In genomic region chr15:67110400-67110799, GRCh38 we compare ENCODE assay signal across 9 cellular contexts. TPM values are rescaled to one million over a fixed set of nuclear protein-coding genes. Genes with fewer than 3 reads are reported as not detected.
DNase-seq lines count a peak whose midpoint lies in the region; ATAC-seq and TF ChIP-seq lines count a peak whose summit lies in the region.
"Had no signal": no experiment of that assay in that cellular context is flagged by ENCODE, and none has a peak within 500 bp of the region (broad histone marks: within the 10 kb centered on the region; RNA-seq: fewer than 3 reads in every experiment).

No MANE protein-coding gene starts in this region.

- no peaks in the 10 kb centered on the region for H3K36me3 ChIP-seq in spleen

- H3K4me3 Mint-ChIP-seq in activated CD4-positive, alpha-beta T cell treated with anti-CD3 and anti-CD28 coated beads, Interleukin-2, amount 10 ng/mL, durations not matched to agents 24 days and 14 days, result peak overlapping the region; percentile 27
- H3K4me3 Mint-ChIP-seq in dendritic cell treated with granulocyte-macrophage colony-stimulating factor and Interleukin-4, amounts not matched to agents 40 ng/mL and 50 ng/mL, for 4 days, result no peak overlapping the region

- DNase-seq in activated CD4-positive, alpha-beta T cell treated with anti-CD3 and anti-CD28 coated beads, Interleukin-2, amount 10 ng/mL, durations not matched to agents 24 days and 14 days, result no peak
- no peak for DNase-seq in activated CD4-positive, alpha-beta T cell treated with anti-CD3 and anti-CD28 coated beads for 1 hour
- DNase-seq in spleen, result peak; percentile 83
- no peak for DNase-seq in DMS53 (lab: John Stamatoyannopoulos, UW)
- DNase-seq in NCI-H1436 (lab: John Stamatoyannopoulos, UW), result no peak
- DNase-seq in KG1 (lab: John Stamatoyannopoulos, UW), result no peak

- H3K4me1 Mint-ChIP-seq in activated CD4-positive, alpha-beta T cell treated with anti-CD3 and anti-CD28 coated beads, Interleukin-2, amount 10 ng/mL, durations not matched to agents 24 days and 14 days, result peaks cover 83% of the 10 kb centered on the region
- peaks cover 70% of the 10 kb centered on the region for H3K4me1 Mint-ChIP-seq in dendritic cell treated with granulocyte-macrophage colony-stimulating factor and Interleukin-4, amounts not matched to agents 40 ng/mL and 50 ng/mL, for 4 days (ENCODE audit: low read depth)

- H3K27me3 ChIP-seq in spleen (replicated peaks in 1 of 7), result no peaks in the 10 kb centered on the region

- peak overlapping the region; percentile 48 for H3K27ac Mint-ChIP-seq in activated CD4-positive, alpha-beta T cell treated with anti-CD3 and anti-CD28 coated beads, Interleukin-2, amount 10 ng/mL, durations not matched to agents 24 days and 14 days
- peak overlapping the region; percentile 23 for H3K27ac Mint-ChIP-seq in dendritic cell treated with granulocyte-macrophage colony-stimulating factor and Interleukin-4, amounts not matched to agents 40 ng/mL and 50 ng/mL, for 4 days

- H3K36me3 Mint-ChIP-seq in activated CD4-positive, alpha-beta T cell treated with anti-CD3 and anti-CD28 coated beads, Interleukin-2, amount 10 ng/mL, durations not matched to agents 24 days and 14 days (ENCODE audit: low read depth), result peaks cover 70% of the 10 kb centered on the region
- H3K36me3 Mint-ChIP-seq in dendritic cell treated with granulocyte-macrophage colony-stimulating factor and Interleukin-4, amounts not matched to agents 40 ng/mL and 50 ng/mL, for 4 days (ENCODE audit: low read depth), result peaks cover 12% of the 10 kb centered on the region

- no peak for TF ChIP-seq CTCF in spleen (IDR thresholded peaks at IDR 0.05 in 8 of 11, conservative IDR thresholded peaks at IDR 0.05 in 3 of 11)

- peaks cover 4% of the 10 kb centered on the region for H3K9me3 Mint-ChIP-seq in activated CD4-positive, alpha-beta T cell treated with anti-CD3 and anti-CD28 coated beads, Interleukin-2, amount 10 ng/mL, durations not matched to agents 24 days and 14 days
- H3K9me3 Mint-ChIP-seq in dendritic cell treated with granulocyte-macrophage colony-stimulating factor and Interleukin-4, amounts not matched to agents 40 ng/mL and 50 ng/mL, for 4 days, result peaks cover 12% of the 10 kb centered on the region

- H3K9me3 ChIP-seq in spleen, result peaks cover 0 to 7% (median 0%) of the 10 kb centered on the region in 8 donors

- H3K4me1 ChIP-seq in spleen, result peaks cover 55 to 96% (median 82%) of the 10 kb centered on the region in 6 donors

- peak; percentile 43 for ATAC-seq in HG03280 (IDR thresholded peaks at IDR 0.05; ENCODE audit: unreplicated experiment)

- intact Hi-C loops in activated CD4-positive, alpha-beta T cell treated with anti-CD3 and anti-CD28 coated beads, Interleukin-2, amount 10 ng/mL, durations not matched to agents 24 days and 14 days (cut with micrococcal nuclease), result no loop called here
- intact Hi-C loops in dendritic cell treated with granulocyte-macrophage colony-stimulating factor and Interleukin-4, amounts not matched to agents 40 ng/mL and 50 ng/mL, for 4 days (cut with micrococcal nuclease), result loop anchor here (5.0 kb wide), 1 partner anchor 42 kb away; no protein-coding TSS in a partner anchor
- intact Hi-C loops in spleen (cut with DNase I; ENCODE audit: low total_unique reads), result no loop called here

- peak overlapping the region; percentile 28 to 84 (median 77) for H3K27ac ChIP-seq in spleen
- H3K27ac ChIP-seq: parathyroid adenoma had no signal

- no peak overlapping the region for H3K4me3 ChIP-seq in spleen

- TF ChIP-seq POLR2A in spleen (IDR thresholded peaks at IDR 0.05), result no peak

- 55 to 75% (median 64%) methylated on average over 4 of the region's 4 CpGs for WGBS in spleen, 5 donors

- no peaks in the 10 kb centered on the region for H3K27me3 Mint-ChIP-seq in activated CD4-positive, alpha-beta T cell treated with anti-CD3 and anti-CD28 coated beads, Interleukin-2, amount 10 ng/mL, durations not matched to agents 24 days and 14 days
- peaks cover 25% of the 10 kb centered on the region for H3K27me3 Mint-ChIP-seq in dendritic cell treated with granulocyte-macrophage colony-stimulating factor and Interleukin-4, amounts not matched to agents 40 ng/mL and 50 ng/mL, for 4 days

RNA-seq across cellular contexts. Expression of gene SMAD3, which starts 45.0 kb away (rescaled TPM):
- total RNA-seq in activated CD4-positive, alpha-beta T cell treated with anti-CD3 and anti-CD28 coated beads, Interleukin-2, amount 10 ng/mL, durations not matched to agents 24 days and 14 days, result 59.9 and 61.6 TPM in 2 replicates
- 10 to 100 TPM; 27.3 to 78.4 (median 47.5) TPM for total RNA-seq in spleen
- 1 to 10 TPM; 8.3 to 8.9 (median 8.6) TPM for polyA plus RNA-seq in spleen
